1 cellular context compared by ENCODE assay signal in genomic region chr18:35580748-35581534, GRCh38.
TF ChIP-seq lines count a peak whose summit lies in the region.

No MANE protein-coding gene starts in this region.

TF ChIP-seq in HepG2, 621 proteins besides CTCF, POLR2A, EP300 and RAD21 (continued from another document):
- TF ChIP-seq CSRNP1 (CRISPR knock-in tag; IDR thresholded peaks at IDR 0.05): no peak
- TF ChIP-seq, protein P1, sequence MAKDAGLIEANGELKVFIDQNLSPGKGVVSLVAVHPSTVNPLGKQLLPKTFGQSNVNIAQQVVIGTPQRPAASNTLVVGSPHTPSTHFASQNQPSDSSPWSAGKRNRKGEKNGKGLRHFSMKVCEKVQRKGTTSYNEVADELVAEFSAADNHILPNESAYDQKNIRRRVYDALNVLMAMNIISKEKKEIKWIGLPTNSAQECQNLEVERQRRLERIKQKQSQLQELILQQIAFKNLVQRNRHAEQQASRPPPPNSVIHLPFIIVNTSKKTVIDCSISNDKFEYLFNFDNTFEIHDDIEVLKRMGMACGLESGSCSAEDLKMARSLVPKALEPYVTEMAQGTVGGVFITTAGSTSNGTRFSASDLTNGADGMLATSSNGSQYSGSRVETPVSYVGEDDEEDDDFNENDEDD (CRISPR knock-in tag; IDR thresholded peaks at IDR 0.05; ENCODE audit: borderline replicate concordance): peak; percentile 56; the same call in 1 of the 2 replicates
- TF ChIP-seq ZNF484 (CRISPR knock-in tag; IDR thresholded peaks at IDR 0.05; ENCODE audit: borderline replicate concordance, low read depth): no peak
- no peak for TF ChIP-seq PLRG1 (conservative IDR thresholded peaks at IDR 0.05)
- no peak for TF ChIP-seq ZNF773 (CRISPR knock-in tag; IDR thresholded peaks at IDR 0.05; ENCODE audit: borderline replicate concordance)
- no peak for TF ChIP-seq E2F5 (CRISPR knock-in tag; conservative IDR thresholded peaks at IDR 0.05)
- TF ChIP-seq, protein P2, sequence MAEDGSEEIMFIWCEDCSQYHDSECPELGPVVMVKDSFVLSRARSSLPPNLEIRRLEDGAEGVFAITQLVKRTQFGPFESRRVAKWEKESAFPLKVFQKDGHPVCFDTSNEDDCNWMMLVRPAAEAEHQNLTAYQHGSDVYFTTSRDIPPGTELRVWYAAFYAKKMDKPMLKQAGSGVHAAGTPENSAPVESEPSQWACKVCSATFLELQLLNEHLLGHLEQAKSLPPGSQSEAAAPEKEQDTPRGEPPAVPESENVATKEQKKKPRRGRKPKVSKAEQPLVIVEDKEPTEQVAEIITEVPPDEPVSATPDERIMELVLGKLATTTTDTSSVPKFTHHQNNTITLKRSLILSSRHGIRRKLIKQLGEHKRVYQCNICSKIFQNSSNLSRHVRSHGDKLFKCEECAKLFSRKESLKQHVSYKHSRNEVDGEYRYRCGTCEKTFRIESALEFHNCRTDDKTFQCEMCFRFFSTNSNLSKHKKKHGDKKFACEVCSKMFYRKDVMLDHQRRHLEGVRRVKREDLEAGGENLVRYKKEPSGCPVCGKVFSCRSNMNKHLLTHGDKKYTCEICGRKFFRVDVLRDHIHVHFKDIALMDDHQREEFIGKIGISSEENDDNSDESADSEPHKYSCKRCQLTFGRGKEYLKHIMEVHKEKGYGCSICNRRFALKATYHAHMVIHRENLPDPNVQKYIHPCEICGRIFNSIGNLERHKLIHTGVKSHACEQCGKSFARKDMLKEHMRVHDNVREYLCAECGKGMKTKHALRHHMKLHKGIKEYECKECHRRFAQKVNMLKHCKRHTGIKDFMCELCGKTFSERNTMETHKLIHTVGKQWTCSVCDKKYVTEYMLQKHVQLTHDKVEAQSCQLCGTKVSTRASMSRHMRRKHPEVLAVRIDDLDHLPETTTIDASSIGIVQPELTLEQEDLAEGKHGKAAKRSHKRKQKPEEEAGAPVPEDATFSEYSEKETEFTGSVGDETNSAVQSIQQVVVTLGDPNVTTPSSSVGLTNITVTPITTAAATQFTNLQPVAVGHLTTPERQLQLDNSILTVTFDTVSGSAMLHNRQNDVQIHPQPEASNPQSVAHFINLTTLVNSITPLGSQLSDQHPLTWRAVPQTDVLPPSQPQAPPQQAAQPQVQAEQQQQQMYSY (CRISPR knock-in tag; IDR thresholded peaks at IDR 0.05): peak; percentile 40; the same call in 1 of the 2 replicates
- 0 out of 2 replicates have a peak, but pooled peaks have one; percentile 45 for TF ChIP-seq HOXA3 (CRISPR knock-in tag; IDR thresholded peaks at IDR 0.05)
- no peak for TF ChIP-seq ZNF841 (CRISPR knock-in tag; IDR thresholded peaks at IDR 0.05; ENCODE audit: borderline replicate concordance)
- TF ChIP-seq, protein P3, sequence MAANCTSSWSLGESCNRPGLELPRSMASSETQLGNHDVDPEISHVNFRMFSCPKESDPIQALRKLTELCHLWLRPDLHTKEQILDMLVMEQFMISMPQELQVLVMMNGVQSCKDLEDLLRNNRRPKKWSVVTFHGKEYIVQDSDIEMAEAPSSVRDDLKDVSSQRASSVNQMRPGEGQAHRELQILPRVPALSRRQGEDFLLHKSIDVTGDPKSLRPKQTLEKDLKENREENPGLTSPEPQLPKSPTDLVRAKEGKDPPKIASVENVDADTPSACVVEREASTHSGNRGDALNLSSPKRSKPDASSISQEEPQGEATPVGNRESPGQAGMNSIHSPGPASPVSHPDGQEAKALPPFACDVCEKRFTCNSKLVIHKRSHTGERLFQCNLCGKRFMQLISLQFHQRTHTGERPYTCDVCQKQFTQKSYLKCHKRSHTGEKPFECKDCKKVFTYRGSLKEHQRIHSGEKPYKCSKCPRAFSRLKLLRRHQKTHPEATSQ (CRISPR knock-in tag; IDR thresholded peaks at IDR 0.05; ENCODE audit: borderline replicate concordance): no peak
- no peak for TF ChIP-seq CBX2 (IDR thresholded peaks at IDR 0.05; ENCODE audit: low read depth, low read length)
- no peak for TF ChIP-seq CBX2 (CRISPR knock-in tag; IDR thresholded peaks at IDR 0.05; ENCODE audit: low read depth)
- TF ChIP-seq HDAC1 (CRISPR knock-in tag; IDR thresholded peaks at IDR 0.05): 0 out of 2 replicates have a peak, but pooled peaks have one; percentile 36
- TF ChIP-seq LRRFIP1 (CRISPR knock-in tag; conservative IDR thresholded peaks at IDR 0.05): no peak
- TF ChIP-seq, protein P4, sequence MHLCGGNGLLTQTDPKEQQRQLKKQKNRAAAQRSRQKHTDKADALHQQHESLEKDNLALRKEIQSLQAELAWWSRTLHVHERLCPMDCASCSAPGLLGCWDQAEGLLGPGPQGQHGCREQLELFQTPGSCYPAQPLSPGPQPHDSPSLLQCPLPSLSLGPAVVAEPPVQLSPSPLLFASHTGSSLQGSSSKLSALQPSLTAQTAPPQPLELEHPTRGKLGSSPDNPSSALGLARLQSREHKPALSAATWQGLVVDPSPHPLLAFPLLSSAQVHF (CRISPR knock-in tag; IDR thresholded peaks at IDR 0.05): no peak
- peak; percentile 66; the same call in 1 of the 2 replicates for TF ChIP-seq CCDC6 (CRISPR knock-in tag; IDR thresholded peaks at IDR 0.05)
- no peak for TF ChIP-seq NFE2L1 (CRISPR knock-in tag; IDR thresholded peaks at IDR 0.05; ENCODE audit: borderline replicate concordance)
- no peak for TF ChIP-seq MBD4 (IDR thresholded peaks at IDR 0.05; ENCODE audit: borderline replicate concordance, low read length)
- no peak for TF ChIP-seq STAT6 (CRISPR knock-in tag; IDR thresholded peaks at IDR 0.05; ENCODE audit: borderline replicate concordance)
- TF ChIP-seq SMARCC2 (IDR thresholded peaks at IDR 0.05): no peak
- no peak for TF ChIP-seq NKX3-1 (CRISPR knock-in tag; IDR thresholded peaks at IDR 0.05)
- TF ChIP-seq MEF2D (CRISPR knock-in tag; IDR thresholded peaks at IDR 0.05): no peak
